2 cellular contexts compared by ENCODE assay signal in genomic region chr7:80981405-80981804, GRCh38.
TF ChIP-seq lines count a peak whose summit lies in the region.

No MANE protein-coding gene starts in this region.

TF ChIP-seq in HCT116, 20 proteins besides CTCF, POLR2A, EP300 and RAD21 (continued from another document):
- TF ChIP-seq ATF3 (IDR thresholded peaks at IDR 0.05) (no peak), JUND (IDR thresholded peaks at IDR 0.05) (no peak), SRF (IDR thresholded peaks at IDR 0.05; ENCODE audit: low read depth) (no peak), POLR2AphosphoS5 (IDR thresholded peaks at IDR 0.05; ENCODE audit: low read depth, low read length) (no peak), EZH2 (IDR thresholded peaks at IDR 0.05) (no peak), MAX (IDR thresholded peaks at IDR 0.05) (no peak), CBX3 (IDR thresholded peaks at IDR 0.05; ENCODE audit: low read depth) (no peak), REST (IDR thresholded peaks at IDR 0.05; ENCODE audit: low read depth) (no peak), TCF7L2 (IDR thresholded peaks at IDR 0.05; ENCODE audit: borderline replicate concordance, extremely low read depth, insufficient read depth, insufficient read length) (no peak), ELF1 (IDR thresholded peaks at IDR 0.05; ENCODE audit: borderline replicate concordance, low read depth) (no peak), SP1 (IDR thresholded peaks at IDR 0.05; ENCODE audit: low read depth) (no peak), CEBPB (IDR thresholded peaks at IDR 0.05; ENCODE audit: low read depth) (no peak)
- TF ChIP-seq, protein P1, sequence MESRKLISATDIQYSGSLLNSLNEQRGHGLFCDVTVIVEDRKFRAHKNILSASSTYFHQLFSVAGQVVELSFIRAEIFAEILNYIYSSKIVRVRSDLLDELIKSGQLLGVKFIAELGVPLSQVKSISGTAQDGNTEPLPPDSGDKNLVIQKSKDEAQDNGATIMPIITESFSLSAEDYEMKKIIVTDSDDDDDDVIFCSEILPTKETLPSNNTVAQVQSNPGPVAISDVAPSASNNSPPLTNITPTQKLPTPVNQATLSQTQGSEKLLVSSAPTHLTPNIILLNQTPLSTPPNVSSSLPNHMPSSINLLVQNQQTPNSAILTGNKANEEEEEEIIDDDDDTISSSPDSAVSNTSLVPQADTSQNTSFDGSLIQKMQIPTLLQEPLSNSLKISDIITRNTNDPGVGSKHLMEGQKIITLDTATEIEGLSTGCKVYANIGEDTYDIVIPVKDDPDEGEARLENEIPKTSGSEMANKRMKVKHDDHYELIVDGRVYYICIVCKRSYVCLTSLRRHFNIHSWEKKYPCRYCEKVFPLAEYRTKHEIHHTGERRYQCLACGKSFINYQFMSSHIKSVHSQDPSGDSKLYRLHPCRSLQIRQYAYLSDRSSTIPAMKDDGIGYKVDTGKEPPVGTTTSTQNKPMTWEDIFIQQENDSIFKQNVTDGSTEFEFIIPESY (IDR thresholded peaks at IDR 0.05; ENCODE audit: extremely low read depth, insufficient replicate concordance, low read length) = no peak
TF ChIP-seq in HCT116: peak in this region for 0.

TF ChIP-seq in HEK293T, 16 proteins besides CTCF, POLR2A, EP300 and RAD21 (continued from another document):
- TF ChIP-seq, protein P2, sequence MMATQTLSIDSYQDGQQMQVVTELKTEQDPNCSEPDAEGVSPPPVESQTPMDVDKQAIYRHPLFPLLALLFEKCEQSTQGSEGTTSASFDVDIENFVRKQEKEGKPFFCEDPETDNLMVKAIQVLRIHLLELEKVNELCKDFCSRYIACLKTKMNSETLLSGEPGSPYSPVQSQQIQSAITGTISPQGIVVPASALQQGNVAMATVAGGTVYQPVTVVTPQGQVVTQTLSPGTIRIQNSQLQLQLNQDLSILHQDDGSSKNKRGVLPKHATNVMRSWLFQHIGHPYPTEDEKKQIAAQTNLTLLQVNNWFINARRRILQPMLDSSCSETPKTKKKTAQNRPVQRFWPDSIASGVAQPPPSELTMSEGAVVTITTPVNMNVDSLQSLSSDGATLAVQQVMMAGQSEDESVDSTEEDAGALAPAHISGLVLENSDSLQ (IDR thresholded peaks at IDR 0.05) = no peak
- TF ChIP-seq LEF1 (IDR thresholded peaks at IDR 0.05; ENCODE audit: borderline replicate concordance) (no peak), TARDBP (IDR thresholded peaks at IDR 0.05) (no peak), ZNF384 (IDR thresholded peaks at IDR 0.05) (no peak), ARNT (IDR thresholded peaks at IDR 0.05) (no peak), CTBP1 (IDR thresholded peaks at IDR 0.05; ENCODE audit: borderline replicate concordance) (no peak)
